1 cellular context compared by ENCODE assay signal in genomic region chr10:89201345-89202032, GRCh38.
TF ChIP-seq lines count a peak whose summit lies in the region.

No MANE protein-coding gene starts in this region.

TF ChIP-seq in K562, 482 proteins besides CTCF, POLR2A, EP300 and RAD21:
- TF ChIP-seq MAFK (IDR thresholded peaks at IDR 0.05; ENCODE audit: low read length) (peak; percentile 33; the same call in 1 of the 2 replicates), MAFG (tag; conservative IDR thresholded peaks at IDR 0.05) (peak; percentile 80), MAFF (IDR thresholded peaks at IDR 0.05; ENCODE audit: low read length) (peak; percentile 34; the same call in 1 of the 2 replicates), NFE2L1 (tag; IDR thresholded peaks at IDR 0.05; ENCODE audit: borderline replicate concordance, low read depth) (peak; percentile 33; the same call in 1 of the 2 replicates), POLR2G (IDR thresholded peaks at IDR 0.05; ENCODE audit: low read depth, low read length) (no peak), CBX8 (IDR thresholded peaks at IDR 0.05; ENCODE audit: borderline replicate concordance, extremely low read depth, low read depth, low read length, poor library complexity, severe bottlenecking) (no peak), ZNF316 (IDR thresholded peaks at IDR 0.05) (peak; percentile 54; the same call in 1 of the 2 replicates), NFE2 (IDR thresholded peaks at IDR 0.05; ENCODE audit: low read depth) (peak; percentile 51)
